Comparison of ENCODE assay signal across 10 cellular contexts in the genomic region with DNA sequence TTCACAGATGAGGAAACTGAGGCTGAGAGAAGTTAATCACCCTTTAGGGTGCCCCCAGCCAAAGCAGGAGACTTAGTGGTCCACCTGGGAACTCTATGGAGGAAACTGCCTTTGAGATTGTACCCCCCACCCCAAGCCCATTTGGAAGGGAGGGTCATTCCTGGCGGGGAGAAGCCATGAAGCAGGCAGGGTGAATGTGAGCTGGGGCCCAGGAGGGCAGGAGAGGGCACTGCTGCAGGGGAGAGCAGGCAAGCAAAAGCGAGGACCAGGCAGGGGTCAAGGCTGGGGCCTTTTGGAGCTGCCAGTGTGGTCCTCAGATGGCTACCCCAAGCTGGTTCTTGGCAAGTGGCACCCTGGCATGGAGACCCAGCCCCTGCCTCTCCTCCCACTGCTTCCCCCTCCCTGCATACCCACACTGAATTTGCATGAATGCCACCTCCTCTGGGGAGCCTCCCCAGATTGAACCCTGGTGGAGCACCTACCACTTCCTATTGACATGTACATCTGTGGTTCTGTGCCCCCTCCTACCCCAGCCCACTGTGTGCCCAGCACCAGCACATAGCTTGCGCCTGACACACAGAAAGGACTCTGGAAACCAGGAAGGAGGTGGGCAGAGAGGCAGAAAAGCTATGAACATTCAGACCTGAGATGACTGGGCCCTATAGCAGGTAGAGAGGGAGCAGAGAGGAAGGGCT. TPM values are rescaled to one million over a fixed set of nuclear protein-coding genes. Genes with fewer than 3 reads are reported as not detected.
A peak's percentile ranks its signal among the peaks of the same experiment; 100 is the strongest.
DNase-seq lines count a peak whose midpoint lies in the region; ATAC-seq and TF ChIP-seq lines count a peak whose summit lies in the region.
"Had no signal": no experiment of that assay in that cellular context is flagged by ENCODE, and none has a peak within 500 bp of the region (broad histone marks: within the 10 kb centered on the region; RNA-seq: fewer than 3 reads in every experiment).

No MANE protein-coding gene starts in this region.

- peak overlapping the region; percentile 60 for H2BK15ac ChIP-seq in mesenchymal stem cell (ENCODE audit: low read depth, poor library complexity, severe bottlenecking)

- H3K4ac ChIP-seq in mesenchymal stem cell (ENCODE audit: low read depth in 1 of 2, low read length in 2 of 2), result peak overlapping the region; percentile 40 to 90

- WGBS in heart left ventricle, 4 donors, result 88 to 100% (median 92%) methylated on average over 3 of the region's 3 CpGs
- 94% methylated on average over 2 of the region's 3 CpGs for WGBS in mesenchymal stem cell

- no peak overlapping the region for H3K23ac ChIP-seq in mesenchymal stem cell (ENCODE audit: low read length in 2 of 2)

- H3K36me3 ChIP-seq in heart left ventricle, result peaks cover 0 to 33% (median under 1%) of the 10 kb centered on the region in 9 donors
- H3K36me3 ChIP-seq in mesenchymal stem cell (ENCODE audit: control insufficient read depth in 1 of 2, insufficient read depth in 2 of 2, low read depth in 1 of 2, low read length in 2 of 2), result peaks cover 0 to 19% of the 10 kb centered on the region in 2 experiments

- no peak overlapping the region for H2AFZ ChIP-seq in mesenchymal stem cell (ENCODE audit: low read depth, low read length)

- H3K18ac ChIP-seq in mesenchymal stem cell (ENCODE audit: low read depth in 1 of 2, low read length in 2 of 2), result peak overlapping the region; percentile 58 to 82

- peak overlapping the region; percentile 64 for H4K91ac ChIP-seq in mesenchymal stem cell (ENCODE audit: low read length)

- no peak for TF ChIP-seq CTCF in heart left ventricle (IDR thresholded peaks at IDR 0.05)

- H3K27me3 ChIP-seq in heart left ventricle (peaks cover 0 to 4% (median 0%) of the 10 kb centered on the region in 9 donors), mesenchymal stem cell (ENCODE audit: control insufficient read depth in 1 of 2, insufficient read depth in 1 of 2, low read length in 2 of 2) (peaks cover 8 to 77% of the 10 kb centered on the region in 2 experiments)

- no peak overlapping the region for H2BK5ac ChIP-seq in mesenchymal stem cell (ENCODE audit: low read depth, low read length, poor library complexity, severe bottlenecking)

- peak in 2 of 5 donors; percentile 22 to 58 for DNase-seq in heart left ventricle
- DNase-seq in left ventricle myocardium superior, result no peak
- peak; percentile 79 for DNase-seq in activated effector memory CD4-positive, alpha-beta T cell treated with anti-CD3 and anti-CD28 coated beads, Interleukin-2, amount 50 U/mL, for 16 hours
- DNase-seq in mesenchymal stem cell, result no peak
- no peak for DNase-seq in NCI-H1092 treated with DMSO at 0.1 percent for 48 hours (lab: John Stamatoyannopoulos, UW)

- H3K27ac ChIP-seq in heart left ventricle (peak overlapping the region in 11 of 12 donors; percentile 34 to 98 (median 92)), mesenchymal stem cell (ENCODE audit: low read length, poor library complexity, severe bottlenecking) (no peak overlapping the region)

- H4K8ac ChIP-seq in mesenchymal stem cell (ENCODE audit: low read length), result peak overlapping the region; percentile 90

- peak overlapping the region; percentile 89 to 94 for H2BK12ac ChIP-seq in mesenchymal stem cell (ENCODE audit: low read length in 2 of 2)

- peak overlapping the region; percentile 88 for H2BK120ac ChIP-seq in mesenchymal stem cell (ENCODE audit: low read depth, low read length)

- H3K4me3 ChIP-seq in heart left ventricle (peak overlapping the region in 2 of 12 donors; percentile 87 to 93), mesenchymal stem cell (ENCODE audit: insufficient read depth in 1 of 2, low read depth in 1 of 2, low read length in 2 of 2) (no peak overlapping the region)

- H3K4me2 ChIP-seq in mesenchymal stem cell (ENCODE audit: low read length, poor library complexity, severe bottlenecking), result no peak overlapping the region

- H3K14ac ChIP-seq in mesenchymal stem cell (ENCODE audit: low read length in 2 of 2), result no peak overlapping the region

- peaks cover 13% of the 10 kb centered on the region for H3K79me1 ChIP-seq in mesenchymal stem cell (replicated peaks; ENCODE audit: low read length, poor library complexity, severe bottlenecking)

- intact Hi-C loops in heart left ventricle (cut with DNase I) (loop anchor here in 8 of 10 donors (5.0 kb wide), 3 partner anchors 43 to 123 kb away; no protein-coding TSS in a partner anchor), left ventricle myocardium superior (cut with micrococcal nuclease) (no loop called here)

- no peak overlapping the region for H3K9ac ChIP-seq in mesenchymal stem cell (ENCODE audit: low read length)

- no peak overlapping the region for H2AK5ac ChIP-seq in mesenchymal stem cell (ENCODE audit: low read length, severe bottlenecking)

- ATAC-seq in heart left ventricle (no peak), left ventricle myocardium superior (no peak), GM21515 (IDR thresholded peaks at IDR 0.05; ENCODE audit: unreplicated experiment) (no peak), HG03378 (IDR thresholded peaks at IDR 0.05; ENCODE audit: unreplicated experiment) (no peak), HG03280 (IDR thresholded peaks at IDR 0.05; ENCODE audit: unreplicated experiment) (no peak)

- TF ChIP-seq POLR2A in heart left ventricle (IDR thresholded peaks at IDR 0.05), result no peak

- H3K9me3 ChIP-seq in heart left ventricle, result no peaks in the 10 kb centered on the region
- no peaks in the 10 kb centered on the region for H3K9me3 ChIP-seq in mesenchymal stem cell (ENCODE audit: control insufficient read depth, low read length)

- H3K4me1 ChIP-seq in heart left ventricle (peaks cover 14 to 91% (median 62%) of the 10 kb centered on the region in 12 donors), mesenchymal stem cell (ENCODE audit: control insufficient read depth, insufficient read depth, low read depth, low read length) (peaks cover 55% of the 10 kb centered on the region)

RNA-seq across cellular contexts. Expression of a gene that starts 1.0 kb away (rescaled TPM):
- total RNA-seq in heart left ventricle (100 to 1,000 TPM in 1 of 9 donors, 10 to 100 TPM in 8; 41.5 to 139 (median 71.4) TPM), left ventricle myocardium superior (69.2 TPM)
- polyA plus RNA-seq in heart left ventricle, result 10 to 100 TPM; 31.2 to 50.1 TPM
- polyA plus RNA-seq in mesenchymal stem cell (2013, experiment 1 of 2), result 47.9 TPM
- 44.7 TPM for polyA plus RNA-seq in mesenchymal stem cell (2013, experiment 2 of 2)

RNA-seq across cellular contexts. Expression of a gene that starts 1.0 kb away (rescaled TPM):
- total RNA-seq in heart left ventricle (10 to 100 TPM in 1 of 9 donors, 1 to 10 TPM in 5, under 1 TPM in 3; 0.81 to 21.6 (median 1.1) TPM), left ventricle myocardium superior (1.5 TPM)
- polyA plus RNA-seq in heart left ventricle, result 1 to 10 TPM; 1.2 to 1.8 TPM
- polyA plus RNA-seq in mesenchymal stem cell (2013, experiment 1 of 2), result 0.86 TPM
- polyA plus RNA-seq in mesenchymal stem cell (2013, experiment 2 of 2), result 0.36 TPM
- total RNA-seq: bronchial epithelial cell had no signal

RNA-seq across cellular contexts. Expression of a gene that starts 16.7 kb away (rescaled TPM):
- total RNA-seq in heart left ventricle (not detected), left ventricle myocardium superior (not detected)
- polyA plus RNA-seq in heart left ventricle, result not detected
- not detected for polyA plus RNA-seq in mesenchymal stem cell (2013, experiment 1 of 2)
- not detected for polyA plus RNA-seq in mesenchymal stem cell (2013, experiment 2 of 2)
- total RNA-seq: bronchial epithelial cell, posterior vena cava had no signal

RNA-seq across cellular contexts. Expression of a gene that starts 38.8 kb away (rescaled TPM):
- total RNA-seq in heart left ventricle (100 to 1,000 TPM in 7 of 9 donors, 10 to 100 TPM in 2; 99.5 to 268 (median 135) TPM), left ventricle myocardium superior (120 TPM)
- 100 to 1,000 TPM; 104 to 174 TPM for polyA plus RNA-seq in heart left ventricle
- 42.5 TPM for polyA plus RNA-seq in mesenchymal stem cell (2013, experiment 1 of 2)
- polyA plus RNA-seq in mesenchymal stem cell (2013, experiment 2 of 2), result 43.7 TPM

RNA-seq across cellular contexts. Expression of a gene that starts 57.3 kb away (rescaled TPM):
- total RNA-seq in heart left ventricle, result 10 to 100 TPM in 1 of 9 donors, 1 to 10 TPM in 6, under 1 TPM in 2; 0.29 to 21.7 (median 1.2) TPM
- polyA plus RNA-seq in heart left ventricle, result 1 to 10 TPM in 1 of 2 donors, under 1 TPM in 1; 0.91 to 1.9 TPM
- total RNA-seq in left ventricle myocardium superior, result 2.1 TPM
- 20.4 TPM for polyA plus RNA-seq in mesenchymal stem cell (2013, experiment 1 of 2)
- polyA plus RNA-seq in mesenchymal stem cell (2013, experiment 2 of 2), result 21.2 TPM
